ENCODE assay signal across 9 cellular contexts in genomic region chr3:143177965-143178364, GRCh38. TPM values are rescaled to one million over a fixed set of nuclear protein-coding genes. Genes with fewer than 3 reads are reported as not detected.
DNase-seq lines count a peak whose midpoint lies in the region; ATAC-seq and TF ChIP-seq lines count a peak whose summit lies in the region.
"Not testable (repeated sequence)": the region's sequence is repeated elsewhere in the genome, so short reads cannot be mapped to it uniquely, and the experiment has no call there.
"Had no signal": no experiment of that assay in that cellular context is flagged by ENCODE, and none has a peak within 500 bp of the region (broad histone marks: within the 10 kb centered on the region; RNA-seq: fewer than 3 reads in every experiment).

No MANE protein-coding gene starts in this region.

- not testable (repeated sequence) for H3K27me3 Mint-ChIP-seq in activated CD8-positive, alpha-beta T cell treated with anti-CD3 and anti-CD28 coated beads for 36 hours

- not testable (repeated sequence) for H3K27ac Mint-ChIP-seq in activated CD8-positive, alpha-beta T cell treated with anti-CD3 and anti-CD28 coated beads for 36 hours

- DNase-seq in Caki2 (ENCODE audit: low read depth) (peak; percentile 40), OCI-M1 (lab: John Stamatoyannopoulos, UW) (peak; percentile 62)
- peak; percentile 38 for DNase-seq in activated CD8-positive, alpha-beta T cell treated with anti-CD3 and anti-CD28 coated beads for 36 hours
- not testable (repeated sequence) for DNase-seq in Right ventricle myocardium inferior (ENCODE audit: missing footprints); gastrocnemius medialis

- CTCF ChIA-PET in activated CD8-positive, alpha-beta T cell treated with anti-CD3 and anti-CD28 coated beads for 36 hours (lab: Charles Lee) = not testable (repeated sequence)

- intact Hi-C loops in activated CD8-positive, alpha-beta T cell treated with anti-CD3 and anti-CD28 coated beads for 36 hours (cut with micrococcal nuclease); gastrocnemius medialis (cut with DNase I; ENCODE audit: low total_unique reads): not testable (repeated sequence)
- intact Hi-C loops in Right ventricle myocardium inferior (cut with DNase I) = loop anchor here (10.0 kb wide), 1 partner anchor 53 kb away; no protein-coding TSS in a partner anchor

- POLR2A ChIA-PET in activated CD8-positive, alpha-beta T cell treated with anti-CD3 and anti-CD28 coated beads for 36 hours (lab: Charles Lee) = not testable (repeated sequence)

- in situ Hi-C loops in Caki2 (cut with HindIII; ENCODE audit: low pct_unique_long_range_greater_than_20kb, low sequenced_read_pairs); gastrocnemius medialis (cut with MboI; ENCODE audit: low sequenced_read_pairs in 4 of 4): not testable (repeated sequence)

- peaks cover 14% of the 10 kb centered on the region for H3K36me3 Mint-ChIP-seq in activated CD8-positive, alpha-beta T cell treated with anti-CD3 and anti-CD28 coated beads for 36 hours (ENCODE audit: low read depth)

- H3K27ac ChIP-seq in gastrocnemius medialis = not testable (repeated sequence)

- not testable (repeated sequence) for H3K4me3 ChIP-seq in gastrocnemius medialis

- not testable (repeated sequence) for TF ChIP-seq POLR2A in gastrocnemius medialis (IDR thresholded peaks at IDR 0.05)

- H3K4me3 Mint-ChIP-seq in activated CD8-positive, alpha-beta T cell treated with anti-CD3 and anti-CD28 coated beads for 36 hours = not testable (repeated sequence)

- H3K4me1 Mint-ChIP-seq in activated CD8-positive, alpha-beta T cell treated with anti-CD3 and anti-CD28 coated beads for 36 hours (ENCODE audit: low read depth) = peaks cover 42% of the 10 kb centered on the region

- not testable (repeated sequence) for H3K36me3 ChIP-seq in gastrocnemius medialis

- ATAC-seq in GM18861 (IDR thresholded peaks at IDR 0.05; ENCODE audit: unreplicated experiment) (peak; percentile 80), GM21447 (IDR thresholded peaks at IDR 0.05; ENCODE audit: unreplicated experiment) (peak; percentile 52), HG02938 (IDR thresholded peaks at IDR 0.05; ENCODE audit: unreplicated experiment) (peak; percentile 51), Right ventricle myocardium inferior (peak; percentile 23), gastrocnemius medialis (peak; percentile 45 to 60)
- peak; percentile 76 for ATAC-seq in activated CD8-positive, alpha-beta T cell treated with anti-CD3 and anti-CD28 coated beads for 36 hours

- not testable (repeated sequence) for H3K27me3 ChIP-seq in gastrocnemius medialis

- not testable (repeated sequence) for TF ChIP-seq CTCF in activated CD8-positive, alpha-beta T cell treated with anti-CD3 and anti-CD28 coated beads for 36 hours (IDR thresholded peaks at IDR 0.05); gastrocnemius medialis (IDR thresholded peaks at IDR 0.05 in 4 of 5, conservative IDR thresholded peaks at IDR 0.05 in 1 of 5)

- H3K9me3 ChIP-seq in gastrocnemius medialis = not testable (repeated sequence)

- H3K9me3 Mint-ChIP-seq in activated CD8-positive, alpha-beta T cell treated with anti-CD3 and anti-CD28 coated beads for 36 hours = peaks cover 26% of the 10 kb centered on the region

- not testable (repeated sequence) for H3K4me1 ChIP-seq in gastrocnemius medialis

RNA-seq across cellular contexts. Expression of gene CHST2, which starts 58.4 kb away (rescaled TPM):
- total RNA-seq in Caki2 (2014; rRNA removed; shearing (Covaris generic); ENCODE audit: low replicate concordance) = 13.1 and 15.1 TPM in 2 replicates
- total RNA-seq in activated CD8-positive, alpha-beta T cell treated with anti-CD3 and anti-CD28 coated beads for 36 hours = 1 to 10 TPM; 6.0 to 6.9 TPM
- total RNA-seq in Right ventricle myocardium inferior (1.9 TPM), gastrocnemius medialis (1 to 10 TPM in 3 of 4 donors, under 1 TPM in 1; 0.41 to 2.9 (median 1.8) TPM)
- total RNA-seq: HepG2 had no signal

Comparison
In these comparisons a context has a peak if more than half of its experiments do, and no peak if none do; other contexts are left out.
1. ATAC-seq: peak in every context shown above with its lines; median percentile 80 in GM18861; 76 in activated CD8-positive, alpha-beta T cell treated with anti-CD3 and anti-CD28 coated beads for 36 hours; 52 in gastrocnemius medialis; 52 in GM21447; 51 in HG02938; 23 in Right ventricle myocardium inferior.